Comparison of ENCODE assay signal across 24 cellular contexts in the genomic region with DNA sequence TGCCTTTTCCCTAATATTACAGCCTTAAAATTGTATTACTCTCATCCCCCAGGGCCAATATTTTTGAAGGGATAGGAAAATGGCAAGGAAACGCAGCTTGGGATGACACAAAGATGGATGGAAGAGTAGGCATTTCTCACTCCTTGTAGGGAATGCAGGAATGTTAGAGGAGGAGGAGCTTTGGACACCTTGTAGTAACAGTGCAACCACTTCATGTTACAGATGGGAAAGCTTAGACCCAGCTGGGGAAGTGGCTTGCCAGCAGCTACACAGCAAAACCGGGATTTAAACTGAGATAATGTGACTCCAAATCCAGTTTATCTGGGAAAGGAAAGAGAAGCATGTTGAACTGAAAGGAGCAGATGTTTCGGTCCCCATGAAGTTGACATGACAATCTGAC.
DNase-seq lines count a peak whose midpoint lies in the region; ATAC-seq, FAIRE-seq and TF ChIP-seq lines count a peak whose summit lies in the region.
"Had no signal": no experiment of that assay in that cellular context is flagged by ENCODE, and none has a peak within 500 bp of the region (broad histone marks: within the 10 kb centered on the region; RNA-seq: fewer than 3 reads in every experiment).

No MANE protein-coding gene starts in this region.

- no peak overlapping the region for H3K27ac ChIP-seq in SJCRH30
- H3K27ac ChIP-seq in gastrocnemius medialis, result no peak overlapping the region
- H3K27ac ChIP-seq in HepG2 (ENCODE audit: extremely low read length, insufficient read depth, low read length), result no peak overlapping the region
- H3K27ac ChIP-seq: A549; BLaER1 treated with 17β-estradiol and CSF1 and Interleukin-3, amounts not matched to agents 10 nM and 100 nM had no signal

- H3K4me3 ChIP-seq in bronchial epithelial cell (ENCODE audit: low read depth, low read length) (no peak overlapping the region), SJCRH30 (no peak overlapping the region), gastrocnemius medialis (no peak overlapping the region), HepG2 (replicated peaks in 1 of 3; ENCODE audit: insufficient read depth in 1 of 3, low read depth in 2 of 3, low read length in 3 of 3) (no peak overlapping the region)
- H3K4me3 ChIP-seq: A549; BLaER1 treated with 17β-estradiol and CSF1 and Interleukin-3, amounts not matched to agents 10 nM and 100 nM had no signal

- H3K27me3 ChIP-seq in bronchial epithelial cell (ENCODE audit: control insufficient read depth, insufficient read depth, low read length) (no peaks in the 10 kb centered on the region), SJCRH30 (no peaks in the 10 kb centered on the region), gastrocnemius medialis (no peaks in the 10 kb centered on the region), HepG2 (ENCODE audit: control insufficient read depth in 1 of 2, insufficient read depth in 2 of 2, low read length in 2 of 2) (no peaks in the 10 kb centered on the region)
- H3K27me3 ChIP-seq: BE2C; BLaER1 treated with 17β-estradiol and CSF1 and Interleukin-3, amounts not matched to agents 10 nM and 100 nM had no signal

- H3K36me3 ChIP-seq in bronchial epithelial cell (ENCODE audit: control insufficient read depth, insufficient read depth, low read length) (no peaks in the 10 kb centered on the region), SJCRH30 (no peaks in the 10 kb centered on the region), gastrocnemius medialis (no peaks in the 10 kb centered on the region), HepG2 (replicated peaks in 1 of 2; ENCODE audit: control insufficient read depth in 1 of 2, insufficient read depth in 2 of 2, low read length in 2 of 2) (no peaks in the 10 kb centered on the region)
- H3K36me3 ChIP-seq: BE2C; BLaER1 treated with 17β-estradiol and CSF1 and Interleukin-3, amounts not matched to agents 10 nM and 100 nM had no signal

- peak; percentile 64 to 85 for DNase-seq in NCI-H524 (lab: John Stamatoyannopoulos, UW)
- DNase-seq in NCI-H82 treated with DMSO at 0.1 percent for 48 hours (lab: John Stamatoyannopoulos, UW; ENCODE audit: unreplicated experiment), result peak; percentile 95
- DNase-seq in bronchial epithelial cell (ENCODE audit: low read depth), result no peak
- DNase-seq in iPS-NIHi7 (ENCODE audit: extremely low spot score), result peak; percentile 20
- no peak for DNase-seq in SJCRH30
- DNase-seq in gastrocnemius medialis, result no peak
- DNase-seq in HepG2 (ENCODE audit: low spot score), result no peak
- DNase-seq in DMS53 (lab: John Stamatoyannopoulos, UW), result no peak
- DNase-seq: 8988T; ACHN; AML-193; BE2C; CD4-positive, alpha-beta T cell; CD8-positive, alpha-beta memory T cell; DMS 273 treated with DMSO at 0.1 percent for 48 hours; DMS79 treated with DMSO at 0.1 percent for 48 hours; GF-D8; H9 had no signal

- no peak for TF ChIP-seq EP300 in HepG2 (IDR thresholded peaks at IDR 0.05; ENCODE audit: low read depth in 2 of 2, low read length in 2 of 2)
- no peak for TF ChIP-seq EP300 in HepG2 (CRISPR knock-in tag; IDR thresholded peaks at IDR 0.05; ENCODE audit: borderline replicate concordance)

- H3K4me1 ChIP-seq in SJCRH30 (no peaks in the 10 kb centered on the region), gastrocnemius medialis (no peaks in the 10 kb centered on the region), HepG2 (ENCODE audit: insufficient read depth, low read length) (no peaks in the 10 kb centered on the region)
- H3K4me1 ChIP-seq: A549, BE2C had no signal

- H3K4me2 ChIP-seq in HepG2 (ENCODE audit: low read depth, low read length), result no peak overlapping the region
- H3K4me2 ChIP-seq: A549; BLaER1 treated with 17β-estradiol and CSF1 and Interleukin-3, amounts not matched to agents 10 nM and 100 nM had no signal

- CTCF ChIA-PET in HepG2 (lab: Yijun Ruan, JAX; ENCODE audit: low intra/inter-chr PET ratio, low total read pairs), result no interaction called here

- H2AFZ ChIP-seq in HepG2 (ENCODE audit: low read length), result no peak overlapping the region

- BruUV-seq in HepG2 (replicated peaks; lab: Mats Ljungman, UMichigan), result no TSS peak

- no peak for TF ChIP-seq RAD21 in HepG2 (CRISPR knock-in tag; IDR thresholded peaks at IDR 0.05)

- TF ChIP-seq POLR2A in gastrocnemius medialis (IDR thresholded peaks at IDR 0.05), result no peak
- no peak for TF ChIP-seq POLR2A in HepG2 (IDR thresholded peaks at IDR 0.05; ENCODE audit: insufficient read depth in 1 of 2, low read depth in 2 of 2, low read length in 2 of 2)

- intact Hi-C loops in gastrocnemius medialis (cut with DNase I; ENCODE audit: low total_unique reads) (no loop called here), HepG2 (cut with micrococcal nuclease; ENCODE audit: unreplicated experiment) (no loop called here)

- no peak overlapping the region for H3K9ac ChIP-seq in HepG2 (ENCODE audit: insufficient read depth, low read depth, low read length)
- H3K9ac ChIP-seq: BLaER1 treated with 17β-estradiol and CSF1 and Interleukin-3, amounts not matched to agents 10 nM and 100 nM had no signal

- FAIRE-seq in bronchial epithelial cell (lab: Jason Lieb, UNC) (peak; percentile 40), HepG2 (lab: Jason Lieb, UNC) (no peak)
- FAIRE-seq: A549, D721Med, GM12891, GM18507 had no signal

- POLR2A ChIA-PET in HepG2 (lab: Yijun Ruan, JAX), result no interaction called here

- no peaks in the 10 kb centered on the region for H3K79me2 ChIP-seq in HepG2 (ENCODE audit: insufficient read depth, low read length)

- in situ Hi-C loops in gastrocnemius medialis (cut with MboI; ENCODE audit: low sequenced_read_pairs in 4 of 4), result no loop called here
- in situ Hi-C loops in HepG2 (cut with HindIII; ENCODE audit: extremely low pct_ligation_motif_present, low pct_unique_long_range_greater_than_20kb), result no loop called here

- TF ChIP-seq CTCF in bronchial epithelial cell (IDR thresholded peaks at IDR 0.05; ENCODE audit: insufficient read depth, low read length, severe bottlenecking), result no peak
- no peak for TF ChIP-seq CTCF in gastrocnemius medialis (IDR thresholded peaks at IDR 0.05 in 4 of 5, conservative IDR thresholded peaks at IDR 0.05 in 1 of 5)
- no peak for TF ChIP-seq CTCF in HepG2 (CRISPR knock-in tag; IDR thresholded peaks at IDR 0.05)

- ATAC-seq in gastrocnemius medialis (no peak), HepG2 (no peak)
- ATAC-seq: A549, HCT116 had no signal

- H3K9me3 ChIP-seq in SJCRH30 (replicated peaks) (no peaks in the 10 kb centered on the region), gastrocnemius medialis (no peaks in the 10 kb centered on the region), HepG2 (ENCODE audit: low read length) (no peaks in the 10 kb centered on the region)
- H3K9me3 ChIP-seq: A549, BE2C had no signal

- H4K20me1 ChIP-seq in HepG2 (ENCODE audit: insufficient read depth, low read length), result no peaks in the 10 kb centered on the region
- H4K20me1 ChIP-seq: BLaER1 treated with 17β-estradiol and CSF1 and Interleukin-3, amounts not matched to agents 10 nM and 100 nM had no signal

- WGBS in HepG2 (ENCODE audit: low lambda C conversion rate), result 6% methylated on average over 3 of the region's 3 CpGs

TF ChIP-seq in HepG2, 621 proteins besides CTCF, POLR2A, EP300 and RAD21:
- no peak for TF ChIP-seq GATAD1 (CRISPR knock-in tag; IDR thresholded peaks at IDR 0.05)
- no peak for TF ChIP-seq RBM39 (IDR thresholded peaks at IDR 0.05; ENCODE audit: low read depth, low read length, poor library complexity, severe bottlenecking)
- TF ChIP-seq, protein P1, sequence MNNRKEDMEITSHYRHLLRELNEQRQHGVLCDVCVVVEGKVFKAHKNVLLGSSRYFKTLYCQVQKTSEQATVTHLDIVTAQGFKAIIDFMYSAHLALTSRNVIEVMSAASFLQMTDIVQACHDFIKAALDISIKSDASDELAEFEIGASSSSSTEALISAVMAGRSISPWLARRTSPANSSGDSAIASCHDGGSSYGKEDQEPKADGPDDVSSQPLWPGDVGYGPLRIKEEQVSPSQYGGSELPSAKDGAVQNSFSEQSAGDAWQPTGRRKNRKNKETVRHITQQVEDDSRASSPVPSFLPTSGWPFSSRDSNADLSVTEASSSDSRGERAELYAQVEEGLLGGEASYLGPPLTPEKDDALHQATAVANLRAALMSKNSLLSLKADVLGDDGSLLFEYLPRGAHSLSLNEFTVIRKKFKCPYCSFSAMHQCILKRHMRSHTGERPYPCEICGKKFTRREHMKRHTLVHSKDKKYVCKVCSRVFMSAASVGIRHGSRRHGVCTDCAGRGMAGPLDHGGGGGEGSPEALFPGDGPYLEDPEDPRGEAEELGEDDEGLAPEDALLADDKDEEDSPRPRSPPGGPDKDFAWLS (CRISPR knock-in tag; IDR thresholded peaks at IDR 0.05; ENCODE audit: borderline replicate concordance), result no peak
- TF ChIP-seq PHB2 (IDR thresholded peaks at IDR 0.05; ENCODE audit: partially characterized antibody), result no peak
- TF ChIP-seq ZNF510 (CRISPR knock-in tag; IDR thresholded peaks at IDR 0.05; ENCODE audit: low read depth), result no peak
- no peak for TF ChIP-seq PPARG (CRISPR knock-in tag; conservative IDR thresholded peaks at IDR 0.05)
- TF ChIP-seq FOSL1 (CRISPR knock-in tag; IDR thresholded peaks at IDR 0.05; ENCODE audit: borderline replicate concordance), result no peak
- TF ChIP-seq ZBTB1 (CRISPR knock-in tag; IDR thresholded peaks at IDR 0.05; ENCODE audit: borderline replicate concordance), result no peak
- TF ChIP-seq, protein P2, sequence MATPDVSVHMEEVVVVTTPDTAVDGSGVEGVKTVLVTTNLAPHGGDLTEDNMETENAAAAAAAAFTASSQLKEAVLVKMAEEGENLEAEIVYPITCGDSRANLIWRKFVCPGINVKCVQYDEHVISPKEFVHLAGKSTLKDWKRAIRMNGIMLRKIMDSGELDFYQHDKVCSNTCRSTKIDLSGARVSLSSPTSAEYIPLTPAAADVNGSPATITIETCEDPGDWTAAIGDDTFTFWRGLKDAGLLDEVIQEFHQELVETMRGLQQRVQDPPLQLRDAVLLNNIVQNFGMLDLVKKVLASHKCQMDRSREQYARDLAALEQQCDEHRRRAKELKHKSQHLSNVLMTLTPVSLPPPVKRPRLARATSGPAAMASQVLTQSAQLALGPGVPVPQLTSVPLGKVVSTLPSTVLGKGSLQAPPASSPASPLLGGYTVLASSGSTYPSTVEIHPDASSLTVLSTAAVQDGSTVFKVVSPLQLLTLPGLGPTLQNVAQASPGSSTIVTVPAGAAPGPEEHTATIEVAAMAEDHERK (CRISPR knock-in tag; IDR thresholded peaks at IDR 0.05; ENCODE audit: low read depth), result no peak
- no peak for TF ChIP-seq RFX1 (IDR thresholded peaks at IDR 0.05)
- no peak for TF ChIP-seq CHD4 (IDR thresholded peaks at IDR 0.05; ENCODE audit: borderline replicate concordance, low read length)
- no peak for TF ChIP-seq IKZF4 (CRISPR knock-in tag; IDR thresholded peaks at IDR 0.05; ENCODE audit: borderline replicate concordance, low read depth, not compliant biosample characterization)
TF ChIP-seq in HepG2: peak in this region for 0.

Comparison
In these comparisons a context has a peak if more than half of its experiments do, and no peak if none do; other contexts are left out.
1. DNase-seq: peak in NCI-H524 (2 of 2), NCI-H82 treated with DMSO at 0.1 percent for 48 hours (single experiment) and iPS-NIHi7 (single experiment); none in bronchial epithelial cell (single experiment), SJCRH30 (0 of 2), gastrocnemius medialis (0 of 2), HepG2 (single experiment) and DMS53 (single experiment).